ENCODE assay signal across 1 cellular context in the genomic region with DNA sequence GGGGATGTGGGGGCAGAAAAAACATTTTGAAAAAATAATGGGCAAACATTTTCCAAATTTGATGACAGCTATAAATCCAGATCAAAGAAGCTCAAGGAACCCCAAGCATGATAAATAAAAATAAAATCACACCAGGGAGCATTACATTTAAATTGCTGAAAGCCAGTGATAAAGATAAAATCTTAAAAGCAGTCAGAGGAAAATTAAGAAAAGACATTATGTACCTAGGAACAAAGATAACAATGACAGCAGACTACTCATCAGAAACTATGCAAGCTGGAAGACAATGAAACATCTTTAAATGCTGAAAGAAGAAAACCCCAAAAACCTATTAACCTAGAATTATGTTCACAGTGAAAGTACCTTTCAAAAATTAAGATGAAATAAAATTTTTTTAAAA.
A peak's percentile ranks its signal among the peaks of the same experiment; 100 is the strongest.
TF ChIP-seq lines count a peak whose summit lies in the region.

No MANE protein-coding gene starts in this region.

TF ChIP-seq in K562, 482 proteins besides CTCF, POLR2A, EP300 and RAD21 (continued from another document):
- TF ChIP-seq, protein P1, sequence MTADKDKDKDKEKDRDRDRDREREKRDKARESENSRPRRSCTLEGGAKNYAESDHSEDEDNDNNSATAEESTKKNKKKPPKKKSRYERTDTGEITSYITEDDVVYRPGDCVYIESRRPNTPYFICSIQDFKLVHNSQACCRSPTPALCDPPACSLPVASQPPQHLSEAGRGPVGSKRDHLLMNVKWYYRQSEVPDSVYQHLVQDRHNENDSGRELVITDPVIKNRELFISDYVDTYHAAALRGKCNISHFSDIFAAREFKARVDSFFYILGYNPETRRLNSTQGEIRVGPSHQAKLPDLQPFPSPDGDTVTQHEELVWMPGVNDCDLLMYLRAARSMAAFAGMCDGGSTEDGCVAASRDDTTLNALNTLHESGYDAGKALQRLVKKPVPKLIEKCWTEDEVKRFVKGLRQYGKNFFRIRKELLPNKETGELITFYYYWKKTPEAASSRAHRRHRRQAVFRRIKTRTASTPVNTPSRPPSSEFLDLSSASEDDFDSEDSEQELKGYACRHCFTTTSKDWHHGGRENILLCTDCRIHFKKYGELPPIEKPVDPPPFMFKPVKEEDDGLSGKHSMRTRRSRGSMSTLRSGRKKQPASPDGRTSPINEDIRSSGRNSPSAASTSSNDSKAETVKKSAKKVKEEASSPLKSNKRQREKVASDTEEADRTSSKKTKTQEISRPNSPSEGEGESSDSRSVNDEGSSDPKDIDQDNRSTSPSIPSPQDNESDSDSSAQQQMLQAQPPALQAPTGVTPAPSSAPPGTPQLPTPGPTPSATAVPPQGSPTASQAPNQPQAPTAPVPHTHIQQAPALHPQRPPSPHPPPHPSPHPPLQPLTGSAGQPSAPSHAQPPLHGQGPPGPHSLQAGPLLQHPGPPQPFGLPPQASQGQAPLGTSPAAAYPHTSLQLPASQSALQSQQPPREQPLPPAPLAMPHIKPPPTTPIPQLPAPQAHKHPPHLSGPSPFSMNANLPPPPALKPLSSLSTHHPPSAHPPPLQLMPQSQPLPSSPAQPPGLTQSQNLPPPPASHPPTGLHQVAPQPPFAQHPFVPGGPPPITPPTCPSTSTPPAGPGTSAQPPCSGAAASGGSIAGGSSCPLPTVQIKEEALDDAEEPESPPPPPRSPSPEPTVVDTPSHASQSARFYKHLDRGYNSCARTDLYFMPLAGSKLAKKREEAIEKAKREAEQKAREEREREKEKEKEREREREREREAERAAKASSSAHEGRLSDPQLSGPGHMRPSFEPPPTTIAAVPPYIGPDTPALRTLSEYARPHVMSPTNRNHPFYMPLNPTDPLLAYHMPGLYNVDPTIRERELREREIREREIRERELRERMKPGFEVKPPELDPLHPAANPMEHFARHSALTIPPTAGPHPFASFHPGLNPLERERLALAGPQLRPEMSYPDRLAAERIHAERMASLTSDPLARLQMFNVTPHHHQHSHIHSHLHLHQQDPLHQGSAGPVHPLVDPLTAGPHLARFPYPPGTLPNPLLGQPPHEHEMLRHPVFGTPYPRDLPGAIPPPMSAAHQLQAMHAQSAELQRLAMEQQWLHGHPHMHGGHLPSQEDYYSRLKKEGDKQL (CRISPR knock-in tag; IDR thresholded peaks at IDR 0.05; ENCODE audit: borderline replicate concordance) = no peak
- TF ChIP-seq NFXL1 (CRISPR knock-in tag; IDR thresholded peaks at IDR 0.05) (no peak), ZNF695 (CRISPR knock-in tag; IDR thresholded peaks at IDR 0.05) (no peak), MXI1 (IDR thresholded peaks at IDR 0.05; ENCODE audit: low read depth, low read length) (no peak), ZNF395 (CRISPR knock-in tag; IDR thresholded peaks at IDR 0.05) (no peak), XRCC3 (IDR thresholded peaks at IDR 0.05) (peak; percentile 73; the same call in 1 of the 2 replicates), CBX3 (IDR thresholded peaks at IDR 0.05; ENCODE audit: borderline replicate concordance in 1 of 2, low read length in 2 of 2) (peak in 1 of 2 experiments; percentile 99; a peak in 2 of 3 replicates), SNIP1 (IDR thresholded peaks at IDR 0.05; ENCODE audit: low read depth) (no peak), SMARCA5 (IDR thresholded peaks at IDR 0.05) (no peak)
